8 cellular contexts compared by ENCODE assay signal in genomic region chr7:80918406-80918805, GRCh38. TPM values are rescaled to one million over a fixed set of nuclear protein-coding genes. Genes with fewer than 3 reads are reported as not detected.
DNase-seq lines count a peak whose midpoint lies in the region; ATAC-seq lines count a peak whose summit lies in the region.

No MANE protein-coding gene starts in this region.

- no peak overlapping the region for H3K27ac Mint-ChIP-seq in activated CD8-positive, alpha-beta T cell treated with anti-CD3 and anti-CD28 coated beads, Interleukin-2, amount 10 ng/mL, durations not matched to agents 7 days and 5 days

- no CpG with 5 or more reads among the region's 9 CpGs for WGBS in iPS DF 6.9 (ENCODE audit: insufficient coverage, insufficient read length)

- no peaks in the 10 kb centered on the region for H3K9me3 Mint-ChIP-seq in activated CD8-positive, alpha-beta T cell treated with anti-CD3 and anti-CD28 coated beads, Interleukin-2, amount 10 ng/mL, durations not matched to agents 7 days and 5 days (ENCODE audit: insufficient read depth)

- CTCF ChIA-PET in activated CD8-positive, alpha-beta T cell treated with anti-CD3 and anti-CD28 coated beads, Interleukin-2, amount 10 ng/mL, durations not matched to agents 7 days and 5 days (lab: Charles Lee): no interaction called here

- H3K4me3 ChIP-seq in iPS DF 6.9 (ENCODE audit: low read length): peak overlapping the region; percentile 34; the same call in 1 of the 2 replicates
- peak overlapping the region; percentile 42 to 61 (median 51) for H3K4me3 ChIP-seq in skin epidermis

- no peaks in the 10 kb centered on the region for H3K9me3 ChIP-seq in iPS DF 6.9 (ENCODE audit: control insufficient read depth, insufficient read depth, low read length)

- no peaks in the 10 kb centered on the region for H3K4me1 ChIP-seq in iPS DF 6.9 (ENCODE audit: control insufficient read depth, insufficient read depth, low read length)

- POLR2A ChIA-PET in activated CD8-positive, alpha-beta T cell treated with anti-CD3 and anti-CD28 coated beads, Interleukin-2, amount 10 ng/mL, durations not matched to agents 7 days and 5 days (lab: Charles Lee): no interaction called here

- no peaks in the 10 kb centered on the region for H3K36me3 Mint-ChIP-seq in activated CD8-positive, alpha-beta T cell treated with anti-CD3 and anti-CD28 coated beads, Interleukin-2, amount 10 ng/mL, durations not matched to agents 7 days and 5 days (ENCODE audit: low read depth)

- no peaks in the 10 kb centered on the region for H3K36me3 ChIP-seq in iPS DF 6.9 (ENCODE audit: control insufficient read depth, insufficient read depth, low read length)

- DNase-seq in activated CD8-positive, alpha-beta T cell treated with anti-CD3 and anti-CD28 coated beads, Interleukin-2, amount 10 ng/mL, durations not matched to agents 7 days and 5 days: no peak
- DNase-seq in iPS DF 6.9 (ENCODE audit: low read depth, low spot score): no peak
- no peak for DNase-seq in T-helper 9 cell
- DNase-seq in NCI-H2107 treated with DMSO at 0.1 percent for 48 hours (lab: John Stamatoyannopoulos, UW; ENCODE audit: unreplicated experiment): no peak

- H3K27ac ChIP-seq in iPS DF 6.9 (ENCODE audit: low read length): no peak overlapping the region
- peak overlapping the region in 20 of 21 experiments; percentile 30 to 83 (median 74) for H3K27ac ChIP-seq in skin epidermis

- ATAC-seq in GM18511 (IDR thresholded peaks at IDR 0.05; ENCODE audit: unreplicated experiment) (peak; percentile 66), HG03025 (IDR thresholded peaks at IDR 0.05; ENCODE audit: low FRiP score, unreplicated experiment) (peak; percentile 71), HG03159 (IDR thresholded peaks at IDR 0.05; ENCODE audit: unreplicated experiment) (no peak)
- no peak for ATAC-seq in activated CD8-positive, alpha-beta T cell treated with anti-CD3 and anti-CD28 coated beads, Interleukin-2, amount 10 ng/mL, durations not matched to agents 7 days and 5 days

- H3K27me3 Mint-ChIP-seq in activated CD8-positive, alpha-beta T cell treated with anti-CD3 and anti-CD28 coated beads, Interleukin-2, amount 10 ng/mL, durations not matched to agents 7 days and 5 days (ENCODE audit: low read depth): peaks cover 42% of the 10 kb centered on the region

- H3K4me1 Mint-ChIP-seq in activated CD8-positive, alpha-beta T cell treated with anti-CD3 and anti-CD28 coated beads, Interleukin-2, amount 10 ng/mL, durations not matched to agents 7 days and 5 days (ENCODE audit: low read depth): peaks cover 8% of the 10 kb centered on the region

- H3K27me3 ChIP-seq in iPS DF 6.9 (ENCODE audit: control insufficient read depth, insufficient read depth, low read length): no peaks in the 10 kb centered on the region

- H3K4me3 Mint-ChIP-seq in activated CD8-positive, alpha-beta T cell treated with anti-CD3 and anti-CD28 coated beads, Interleukin-2, amount 10 ng/mL, durations not matched to agents 7 days and 5 days: peak overlapping the region; percentile 44

RNA-seq across cellular contexts. Expression of gene SEMA3C, which starts 0.4 kb away (rescaled TPM):
- total RNA-seq in activated CD8-positive, alpha-beta T cell treated with anti-CD3 and anti-CD28 coated beads, Interleukin-2, amount 10 ng/mL, durations not matched to agents 7 days and 5 days: not detected

Comparison
In these comparisons a context has a peak if more than half of its experiments do, and no peak if none do; other contexts are left out.
1. ATAC-seq: peak in GM18511 (single experiment) and HG03025 (single experiment); none in activated CD8-positive, alpha-beta T cell treated with anti-CD3 and anti-CD28 coated beads, Interleukin-2, amount 10 ng/mL, durations not matched to agents 7 days and 5 days (single experiment) and HG03159 (single experiment).